Comparison of ENCODE assay signal across 21 cellular contexts in the genomic region with DNA sequence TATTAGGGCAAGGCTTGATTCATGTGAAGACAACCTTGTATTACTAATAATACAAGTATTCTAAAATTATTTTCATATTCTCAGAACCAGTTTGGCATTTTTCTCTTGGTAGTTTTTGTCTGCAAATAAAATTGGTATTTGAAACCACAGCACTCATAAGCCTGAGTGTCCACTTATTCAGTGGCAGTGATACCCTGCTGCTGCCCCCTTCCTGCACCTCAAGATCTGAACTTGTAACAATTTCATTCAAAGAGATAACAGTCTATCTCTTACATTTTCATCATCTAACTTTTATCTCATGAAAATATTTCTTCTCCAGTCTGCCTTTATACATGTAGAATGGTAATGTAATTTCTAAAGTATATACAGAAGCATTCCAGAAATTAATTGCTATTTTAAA. TPM values are rescaled to one million over a fixed set of nuclear protein-coding genes. Genes with fewer than 3 reads are reported as not detected.
DNase-seq lines count a peak whose midpoint lies in the region; ATAC-seq, FAIRE-seq and TF ChIP-seq lines count a peak whose summit lies in the region.
"Had no signal": no experiment of that assay in that cellular context is flagged by ENCODE, and none has a peak within 500 bp of the region (broad histone marks: within the 10 kb centered on the region; RNA-seq: fewer than 3 reads in every experiment).

No MANE protein-coding gene starts in this region.

- H2BK15ac ChIP-seq in mesenchymal stem cell (ENCODE audit: low read depth, poor library complexity, severe bottlenecking), result no peak overlapping the region

- no peak overlapping the region for H4K8ac ChIP-seq in mesenchymal stem cell (ENCODE audit: low read length)

- no peaks in the 10 kb centered on the region for H3K4me1 ChIP-seq in CD4-positive, CD25-positive, alpha-beta regulatory T cell (ENCODE audit: control insufficient read depth, insufficient read depth, low read length, poor library complexity, severe bottlenecking)
- H3K4me1 ChIP-seq in K562 (replicated peaks in 1 of 2; ENCODE audit: control insufficient read depth in 2 of 2, insufficient read depth in 2 of 2, low read length in 2 of 2) (no peaks in the 10 kb centered on the region), mesenchymal stem cell (ENCODE audit: control insufficient read depth, insufficient read depth, low read depth, low read length) (no peaks in the 10 kb centered on the region)
- H3K4me1 ChIP-seq: BE2C, BLaER1, Caco-2 had no signal

- H4K91ac ChIP-seq in mesenchymal stem cell (ENCODE audit: low read length), result no peak overlapping the region

- peaks cover 82% of the 10 kb centered on the region for H3K36me3 ChIP-seq in CD4-positive, CD25-positive, alpha-beta regulatory T cell (ENCODE audit: control insufficient read depth, insufficient read depth, low read length)
- H3K36me3 ChIP-seq in K562 (ENCODE audit: control insufficient read depth, insufficient read depth, low read length) (peaks cover 87% of the 10 kb centered on the region), mesenchymal stem cell (ENCODE audit: control insufficient read depth in 1 of 2, insufficient read depth in 2 of 2, low read depth in 1 of 2, low read length in 2 of 2) (peaks cover 9 to 76% of the 10 kb centered on the region in 2 experiments)

- in situ Hi-C loops in K562 (cut with MboI), result no loop called here

- H2AFZ ChIP-seq in K562 (ENCODE audit: low read depth, low read length), result no peak overlapping the region
- no peak overlapping the region for H2AFZ ChIP-seq in mesenchymal stem cell (ENCODE audit: low read depth, low read length)

- no peak overlapping the region for H3K18ac ChIP-seq in mesenchymal stem cell (ENCODE audit: low read depth in 1 of 2, low read length in 2 of 2)

- TF ChIP-seq EP300 in K562 (IDR thresholded peaks at IDR 0.05; ENCODE audit: low read length), result no peak

- no peak overlapping the region for H2BK12ac ChIP-seq in mesenchymal stem cell (ENCODE audit: low read length in 2 of 2)

- CTCF ChIA-PET in K562 (lab: Yijun Ruan, JAX; ENCODE audit: low intra/inter-chr PET ratio), result no interaction called here

- H2AK5ac ChIP-seq in mesenchymal stem cell (ENCODE audit: low read length, severe bottlenecking), result no peak overlapping the region

- no peaks in the 10 kb centered on the region for H3K9me1 ChIP-seq in K562 (ENCODE audit: control insufficient read depth, insufficient read depth, low read length)

- H3K9ac ChIP-seq in K562 (ENCODE audit: insufficient read depth in 1 of 2, low read depth in 2 of 2, low read length in 2 of 2) (no peak overlapping the region), mesenchymal stem cell (ENCODE audit: low read length) (peak overlapping the region; percentile 44)
- H3K9ac ChIP-seq: BLaER1 had no signal

- POLR2A ChIA-PET in K562 (lab: Yijun Ruan, JAX), result interaction anchor here (4.2 kb wide), 1 partner anchor 9 kb away, joined by 22 read pairs; a partner anchor contains a TSS

- peaks cover 9 to 26% (median 20%) of the 10 kb centered on the region in 4 donors for H3K4me1 Mint-ChIP-seq in CD4-positive, CD25-positive, alpha-beta regulatory T cell
- no peaks in the 10 kb centered on the region for H3K4me1 Mint-ChIP-seq in chondrocyte (ENCODE audit: low read depth)

- no peaks in the 10 kb centered on the region for H3K9me3 Mint-ChIP-seq in CD4-positive, CD25-positive, alpha-beta regulatory T cell
- H3K9me3 Mint-ChIP-seq in chondrocyte (ENCODE audit: low read depth), result no peaks in the 10 kb centered on the region
- H3K9me3 Mint-ChIP-seq: CD14-positive monocyte; CD4-positive, alpha-beta T cell; CD8-positive, alpha-beta T cell had no signal

- H4K20me1 ChIP-seq in K562 (replicated peaks; ENCODE audit: control insufficient read depth, insufficient read depth, low read length), result no peaks in the 10 kb centered on the region

- no peak for TF ChIP-seq RAD21 in K562 (CRISPR knock-in tag; conservative IDR thresholded peaks at IDR 0.05 in 1 of 2, IDR thresholded peaks at IDR 0.05 in 1 of 2)

- no peaks in the 10 kb centered on the region for H3K27me3 Mint-ChIP-seq in CD4-positive, CD25-positive, alpha-beta regulatory T cell
- no peaks in the 10 kb centered on the region for H3K27me3 Mint-ChIP-seq in chondrocyte (ENCODE audit: low read depth)
- H3K27me3 Mint-ChIP-seq: CD4-positive, alpha-beta T cell had no signal

- intact Hi-C loops in K562 (cut with micrococcal nuclease), result no loop called here

- no peak for TF ChIP-seq CTCF in K562 (IDR thresholded peaks at IDR 0.05 in 2 of 3, conservative IDR thresholded peaks at IDR 0.05 in 1 of 3; ENCODE audit: insufficient read depth in 2 of 3, low read depth in 1 of 3, low read length in 3 of 3)
- TF ChIP-seq CTCF in chondrocyte (IDR thresholded peaks at IDR 0.05), result no peak

- peaks cover 2% of the 10 kb centered on the region for H3K79me1 ChIP-seq in mesenchymal stem cell (replicated peaks; ENCODE audit: low read length, poor library complexity, severe bottlenecking)

- no peak overlapping the region for H3K4me2 ChIP-seq in K562 (ENCODE audit: insufficient read depth, low read length)
- H3K4me2 ChIP-seq in mesenchymal stem cell (ENCODE audit: low read length, poor library complexity, severe bottlenecking), result no peak overlapping the region
- H3K4me2 ChIP-seq: BLaER1 had no signal

- BruUV-seq in K562 (replicated peaks; lab: Mats Ljungman, UMichigan), result no TSS peak

- no peak overlapping the region for H3K27ac ChIP-seq in CD4-positive, CD25-positive, alpha-beta regulatory T cell (ENCODE audit: insufficient read depth, low read length, poor library complexity, severe bottlenecking)
- H3K27ac ChIP-seq in K562 (ENCODE audit: extremely low read depth, low read depth, low read length) (no peak overlapping the region), mesenchymal stem cell (ENCODE audit: low read length, poor library complexity, severe bottlenecking) (no peak overlapping the region)
- H3K27ac ChIP-seq: BLaER1 had no signal

- FAIRE-seq in K562 (lab: Jason Lieb, UNC), result no peak
- FAIRE-seq: A204.1, D721Med, GM12891, GM19239 had no signal

- H2BK5ac ChIP-seq in mesenchymal stem cell (ENCODE audit: low read depth, low read length, poor library complexity, severe bottlenecking), result no peak overlapping the region

- H3K36me3 Mint-ChIP-seq in CD4-positive, CD25-positive, alpha-beta regulatory T cell, result peaks cover 53% of the 10 kb centered on the region
- peaks cover 26% of the 10 kb centered on the region for H3K36me3 Mint-ChIP-seq in chondrocyte (ENCODE audit: low read depth)

- no peak overlapping the region for H3K4me3 Mint-ChIP-seq in CD4-positive, CD25-positive, alpha-beta regulatory T cell
- no peak overlapping the region for H3K4me3 Mint-ChIP-seq in chondrocyte (ENCODE audit: unreplicated experiment)
- H3K4me3 Mint-ChIP-seq: CD14-positive monocyte; CD4-positive, alpha-beta T cell; CD8-positive, alpha-beta T cell had no signal

- H3K4ac ChIP-seq in mesenchymal stem cell (ENCODE audit: low read depth in 1 of 2, low read length in 2 of 2), result no peak overlapping the region

- no peak for ATAC-seq in CD4-positive, CD25-positive, alpha-beta regulatory T cell (ENCODE audit: low read depth in 2 of 2)
- no peak for ATAC-seq in K562
- no peak for ATAC-seq in HG02870 (IDR thresholded peaks at IDR 0.05; ENCODE audit: unreplicated experiment)
- ATAC-seq: CD8-positive, alpha-beta T cell had no signal

- H2BK120ac ChIP-seq in mesenchymal stem cell (ENCODE audit: low read depth, low read length), result no peak overlapping the region

- H3K4me3 ChIP-seq in CD4-positive, CD25-positive, alpha-beta regulatory T cell (ENCODE audit: low read depth, low read length), result no peak overlapping the region
- H3K4me3 ChIP-seq in K562 (no peak overlapping the region), mesenchymal stem cell (ENCODE audit: insufficient read depth in 1 of 2, low read depth in 1 of 2, low read length in 2 of 2) (no peak overlapping the region)
- H3K4me3 ChIP-seq: BLaER1 had no signal

- no peak for DNase-seq in CD4-positive, CD25-positive, alpha-beta regulatory T cell
- DNase-seq in K562 (ENCODE audit: extremely low read depth in 1 of 4, low spot score in 3 of 4) (no peak), mesenchymal stem cell (no peak), chondrocyte (ENCODE audit: low spot score) (no peak)
- DNase-seq: 8988T; ACHN; BE2C; C1 segment of cervical spinal cord; Caco-2; Calu3; CD4-positive, alpha-beta T cell; CD8-positive, alpha-beta T cell; DMS79 treated with DMSO at 0.1 percent for 48 hours; GF-D8 had no signal

- no peaks in the 10 kb centered on the region for H3K9me3 ChIP-seq in CD4-positive, CD25-positive, alpha-beta regulatory T cell (ENCODE audit: control insufficient read depth in 2 of 2, low read length in 2 of 2)
- H3K9me3 ChIP-seq in K562 (replicated peaks; ENCODE audit: control insufficient read depth, insufficient read depth, low read depth, low read length) (no peaks in the 10 kb centered on the region), mesenchymal stem cell (ENCODE audit: control insufficient read depth, low read length) (no peaks in the 10 kb centered on the region)
- H3K9me3 ChIP-seq: BE2C, BLaER1, Caco-2 had no signal

- H3K79me2 ChIP-seq in K562 (ENCODE audit: control insufficient read depth, insufficient read depth, low read length), result peaks cover 27% of the 10 kb centered on the region

- no peak for TF ChIP-seq POLR2A in K562 (conservative IDR thresholded peaks at IDR 0.05)

- H3K27me3 ChIP-seq in CD4-positive, CD25-positive, alpha-beta regulatory T cell (ENCODE audit: control insufficient read depth, insufficient read depth, low read length), result no peaks in the 10 kb centered on the region
- no peaks in the 10 kb centered on the region for H3K27me3 ChIP-seq in K562 (ENCODE audit: control insufficient read depth in 2 of 2, insufficient read depth in 2 of 2, low read length in 2 of 2)
- no peaks in the 10 kb centered on the region for H3K27me3 ChIP-seq in mesenchymal stem cell (ENCODE audit: control insufficient read depth in 1 of 2, insufficient read depth in 1 of 2, low read length in 2 of 2)
- H3K27me3 ChIP-seq: BE2C, BLaER1 had no signal

- no peak overlapping the region for H3K23ac ChIP-seq in mesenchymal stem cell (ENCODE audit: low read length in 2 of 2)

- H3K14ac ChIP-seq in mesenchymal stem cell (ENCODE audit: low read length in 2 of 2), result no peak overlapping the region

- peak overlapping the region in 2 of 3 donors; percentile 32 to 48 for H3K27ac Mint-ChIP-seq in CD4-positive, CD25-positive, alpha-beta regulatory T cell
- H3K27ac Mint-ChIP-seq in chondrocyte (ENCODE audit: unreplicated experiment), result no peak overlapping the region
- H3K27ac Mint-ChIP-seq: CD14-positive monocyte; CD4-positive, alpha-beta T cell; CD8-positive, alpha-beta T cell had no signal

RNA-seq across cellular contexts. Expression of a gene that starts 9.3 kb away (rescaled TPM):
- 30.6 TPM for total RNA-seq in CD4-positive, CD25-positive, alpha-beta regulatory T cell
- polyA plus RNA-seq in CD4-positive, CD25-positive, alpha-beta regulatory T cell, result 10 to 100 TPM; 45.6 to 51.2 (median 48.3) TPM
- total RNA-seq in K562 (2011; cell fraction: chromatin; rRNA removed; ENCODE audit: low replicate concordance), result 18.0 and 30.5 TPM in 2 replicates
- 27.0 and 32.6 TPM in 2 replicates for total RNA-seq in K562 (2011; cell fraction: nucleolus; rRNA removed)
- 20.5 and 25.3 TPM in 2 replicates for total RNA-seq in K562 (2011; cell fraction: nucleoplasm; rRNA removed)
- total RNA-seq in K562 (2014; rRNA removed) (130 and 174 TPM in 2 replicates), K562 (2014; rRNA removed; fragmentation: Illumina TruSeq; extraction: Trizol) (170 and 211 TPM in 2 replicates), K562 (2015; rRNA removed; fragmentation: Illumina TruSeq; extraction: Trizol) (153 and 155 TPM in 2 replicates), K562 (2021) (161 and 163 TPM in 2 replicates), chondrocyte (14.8 to 16.1 TPM (median 15.5 TPM) in 3 replicates)
- polyA plus RNA-seq in K562 (2011; rRNA removed) (53.7 and 74.3 TPM in 2 replicates), K562 (2014; fragmentation: Illumina TruSeq; extraction: Trizol) (139 and 142 TPM in 2 replicates), K562 (2014; fragmentation: Nextera tagmentation; extraction: Ambion mirVana) (100 to 1,000 TPM; 175 to 227 TPM), K562 (2014; rRNA removed) (100 and 105 TPM in 2 replicates)
- 42.4 and 46.0 TPM in 2 replicates for polyA plus RNA-seq in K562 (2011; cell fraction: cytosol; rRNA removed)
- polyA plus RNA-seq in K562 (2011; cell fraction: nucleus; rRNA removed), result 27.2 and 35.3 TPM in 2 replicates
- 78.0 and 146 TPM in 2 replicates for polyA plus RNA-seq in K562 (2012)
- 33.7 and 48.0 TPM in 2 replicates for polyA minus RNA-seq in K562 (2011; rRNA and poly(A)+ RNA removed)
- 38.7 and 46.1 TPM in 2 replicates for polyA minus RNA-seq in K562 (2011; cell fraction: cytosol; rRNA and poly(A)+ RNA removed)
- 24.5 and 33.1 TPM in 2 replicates for polyA minus RNA-seq in K562 (2011; cell fraction: nucleus; rRNA and poly(A)+ RNA removed)
- polyA plus RNA-seq in mesenchymal stem cell (2013, experiment 1 of 2), result 24.4 TPM
- 23.2 TPM for polyA plus RNA-seq in mesenchymal stem cell (2013, experiment 2 of 2)

RNA-seq across cellular contexts. Expression of a gene that starts 59.7 kb away (rescaled TPM):
- 11.5 TPM for total RNA-seq in CD4-positive, CD25-positive, alpha-beta regulatory T cell
- 10 to 100 TPM; 15.7 to 22.2 (median 19.5) TPM for polyA plus RNA-seq in CD4-positive, CD25-positive, alpha-beta regulatory T cell
- total RNA-seq in K562 (2011; cell fraction: chromatin; rRNA removed; ENCODE audit: low replicate concordance), result 4.9 and 17.0 TPM in 2 replicates
- total RNA-seq in K562 (2011; cell fraction: nucleolus; rRNA removed), result 2.5 and 3.4 TPM in 2 replicates
- total RNA-seq in K562 (2011; cell fraction: nucleoplasm; rRNA removed), result 7.3 and 15.3 TPM in 2 replicates
- total RNA-seq in K562 (2014; rRNA removed), result 5.3 and 6.2 TPM in 2 replicates
- total RNA-seq in K562 (2014; rRNA removed; fragmentation: Illumina TruSeq; extraction: Trizol), result 15.8 and 18.3 TPM in 2 replicates
- total RNA-seq in K562 (2015; rRNA removed; fragmentation: Illumina TruSeq; extraction: Trizol), result 16.6 and 17.8 TPM in 2 replicates
- 12.3 and 13.8 TPM in 2 replicates for total RNA-seq in K562 (2021)
- 18.9 and 24.4 TPM in 2 replicates for polyA plus RNA-seq in K562 (2011; rRNA removed)
- polyA plus RNA-seq in K562 (2011; cell fraction: cytosol; rRNA removed), result 6.4 and 9.1 TPM in 2 replicates
- 7.4 and 12.5 TPM in 2 replicates for polyA plus RNA-seq in K562 (2011; cell fraction: nucleus; rRNA removed)
- 11.6 and 12.1 TPM in 2 replicates for polyA plus RNA-seq in K562 (2012)
- 9.9 and 13.5 TPM in 2 replicates for polyA plus RNA-seq in K562 (2014; fragmentation: Illumina TruSeq; extraction: Trizol)
- polyA plus RNA-seq in K562 (2014; fragmentation: Nextera tagmentation; extraction: Ambion mirVana), result 1 to 10 TPM; 4.1 to 6.4 TPM
- polyA plus RNA-seq in K562 (2014; rRNA removed), result 7.9 and 9.0 TPM in 2 replicates
- 9.0 and 9.5 TPM in 2 replicates for polyA minus RNA-seq in K562 (2011; rRNA and poly(A)+ RNA removed)
- 3.5 and 6.1 TPM in 2 replicates for polyA minus RNA-seq in K562 (2011; cell fraction: cytosol; rRNA and poly(A)+ RNA removed)
- 7.7 and 13.2 TPM in 2 replicates for polyA minus RNA-seq in K562 (2011; cell fraction: nucleus; rRNA and poly(A)+ RNA removed)
- polyA plus RNA-seq in mesenchymal stem cell (2013, experiment 1 of 2), result 20.7 TPM
- polyA plus RNA-seq in mesenchymal stem cell (2013, experiment 2 of 2), result 24.4 TPM
- total RNA-seq in chondrocyte, result 12.7 to 13.0 TPM (median 12.7 TPM) in 3 replicates
